ENCODE assay signal across 34 cellular contexts in genomic region chr12:48859607-48860006, GRCh38.
"Had no signal": no experiment of that assay in that cellular context is flagged by ENCODE, and none has a peak within 500 bp of the region (broad histone marks: within the 10 kb centered on the region; RNA-seq: fewer than 3 reads in every experiment).

No MANE protein-coding gene starts in this region.

- FAIRE-seq: astrocyte, bronchial epithelial cell had no signal

- DNase-seq: activated effector memory CD4-positive, alpha-beta T cell treated with anti-CD3 and anti-CD28 coated beads, Interleukin-2, amount 50 U/mL, for 16 hours; activated effector memory CD4-positive, alpha-beta T cell treated with Interleukin-2 at 50 U/mL for 16 hours; activated gamma-delta T cell; activated gamma-delta T cell treated with Interleukin-2 at 50 U/mL for 16 hours; activated naive CD4-positive, alpha-beta T cell; activated naive CD4-positive, alpha-beta T cell treated with anti-CD3 and anti-CD28 coated beads for 36 hours; activated naive CD4-positive, alpha-beta T cell treated with anti-CD3 and anti-CD28 coated beads, Interleukin-2, amount 10 ng/mL, durations not matched to agents 7 days and 5 days; activated naive CD4-positive, alpha-beta T cell treated with anti-CD3 and anti-CD28 coated beads, Interleukin-2, amount 50 U/mL, for 16 hours; activated naive CD4-positive, alpha-beta T cell treated with Interleukin-2 at 50 U/mL for 16 hours; activated naive CD8-positive, alpha-beta T cell treated with anti-CD3 and anti-CD28 coated beads for 36 hours; activated naive CD8-positive, alpha-beta T cell treated with anti-CD3 and anti-CD28 coated beads, Interleukin-2, amount 10 ng/mL, durations not matched to agents 7 days and 5 days; activated naive CD8-positive, alpha-beta T cell treated with anti-CD3 and anti-CD28 coated beads, Interleukin-2, amount 50 U/mL, for 24 hours; activated T-cell treated with anti-CD3 and anti-CD28 coated beads, Interleukin-2, amount 50 U/mL, for 1 hour; activated T-cell treated with anti-CD3 and anti-CD28 coated beads, Interleukin-2, amount 50 U/mL, for 24 hours; activated T-cell treated with anti-CD3 and anti-CD28 coated beads, Interleukin-2, amount 50 U/mL, for 4 hours; activated T-cell treated with anti-CD3 and anti-CD28 coated beads, Interleukin-2, amount 50 U/mL, for 48 hours; activated T-cell treated with anti-CD3 and anti-CD28 coated beads, Interleukin-2, amount 50 U/mL, for 72 hours; adrenal gland; amniotic stem cell; amygdala; anterior cingulate cortex; aorta; body of pancreas; brain microvascular endothelial cell; caudate nucleus; central memory CD4-positive, alpha-beta T cell; cerebellar nuclear complex had no signal

- H3K9me3 ChIP-seq: adrenal gland, ascending aorta, body of pancreas, breast epithelium had no signal

- H3K36me3 ChIP-seq: adrenal gland, ascending aorta, brain microvascular endothelial cell, breast epithelium, cardiac muscle cell had no signal

- H3K27me3 ChIP-seq: ascending aorta, body of pancreas, breast epithelium had no signal

- H3K27ac ChIP-seq: adrenal gland, ascending aorta, body of pancreas, brain microvascular endothelial cell, breast epithelium, cardiac muscle cell had no signal

- H3K4me3 ChIP-seq: adrenal gland, ascending aorta, body of pancreas, breast epithelium, cardiac muscle cell had no signal

- ATAC-seq: activated naive CD4-positive, alpha-beta T cell treated with anti-CD3 and anti-CD28 coated beads, Interleukin-2, amount 50 U/mL, for 72 hours; activated naive CD8-positive, alpha-beta T cell treated with anti-CD3 and anti-CD28 coated beads, Interleukin-2, amount 50 U/mL, for 24 hours; activated T-cell treated with anti-CD3 and anti-CD28 coated beads, Interleukin-2, amount 50 U/mL, for 4 hours; activated T-cell treated with anti-CD3 and anti-CD28 coated beads, Interleukin-2, amount 50 U/mL, for 72 hours; activated T-helper 17 cell treated with anti-CD3 and anti-CD28 coated beads, Interleukin-2, amount 50 U/mL, for 72 hours; body of pancreas had no signal

- H3K4me1 ChIP-seq: adrenal gland, ascending aorta had no signal
